ENCODE assay signal across 21 cellular contexts in genomic region chrX:78383594-78383993, GRCh38. TPM values are rescaled to one million over a fixed set of nuclear protein-coding genes. Genes with fewer than 3 reads are reported as not detected.
"Had no signal": no experiment of that assay in that cellular context is flagged by ENCODE, and none has a peak within 500 bp of the region (broad histone marks: within the 10 kb centered on the region; RNA-seq: fewer than 3 reads in every experiment).

No MANE protein-coding gene starts in this region.

- DNase-seq: Kasumi-1, NCI-H1092 treated with DMSO at 0.1 percent for 48 hours, NCI-H1436, NCI-H187, NCI-H2029 treated with DMSO at 0.1 percent for 48 hours, NCI-H2171 treated with DMSO at 0.1 percent for 48 hours, NCI-H345, NCI-H446 treated with DMSO at 0.1 percent for 48 hours, NCI-H524, NCI-H526 treated with DMSO at 0.1 percent for 48 hours, NCI-H748 treated with DMSO at 0.1 percent for 48 hours, SHP77, SK-N-SH, SW 1271, T-cell had no signal

- H3K9me3 ChIP-seq: SK-N-SH had no signal

- H3K9ac ChIP-seq: KMS-11, SK-N-SH had no signal

- H3K4me3 ChIP-seq: K562 had no signal

- H3K27ac ChIP-seq: HL-60, KMS-11, RWPE1 had no signal

- ATAC-seq: K562, Panc1, T-cell had no signal

- H3K4me2 ChIP-seq: KMS-11, SK-N-SH had no signal

RNA-seq across cellular contexts. Expression of gene CYSLTR1, which starts 56.2 kb away (rescaled TPM):
- total RNA-seq: SK-MEL-5 had no signal
- polyA plus RNA-seq: K562, SK-N-SH had no signal
